26 cellular contexts compared by ENCODE assay signal in the genomic region with DNA sequence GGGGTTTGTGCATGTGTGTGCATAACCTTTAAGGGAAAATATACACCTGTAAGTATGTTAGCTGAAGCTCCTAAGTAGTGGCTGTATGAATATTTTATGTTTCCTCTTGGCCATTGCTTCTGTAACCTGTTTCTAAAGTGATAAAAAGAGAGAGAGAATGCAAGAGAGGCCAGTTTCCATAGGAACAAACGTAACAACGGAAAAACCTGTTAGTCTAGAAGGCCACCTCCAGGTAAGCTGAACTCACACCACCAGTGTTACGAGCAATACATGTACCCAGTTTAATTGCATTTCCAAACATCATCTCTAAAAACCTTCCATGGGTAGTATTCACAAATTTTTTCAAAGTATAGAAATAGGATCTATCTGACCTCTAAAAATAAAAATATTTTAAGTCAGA.
A peak's percentile ranks its signal among the peaks of the same experiment; 100 is the strongest.
DNase-seq lines count a peak whose midpoint lies in the region; ATAC-seq, FAIRE-seq and TF ChIP-seq lines count a peak whose summit lies in the region.
"Had no signal": no experiment of that assay in that cellular context is flagged by ENCODE, and none has a peak within 500 bp of the region (broad histone marks: within the 10 kb centered on the region; RNA-seq: fewer than 3 reads in every experiment).

No MANE protein-coding gene starts in this region.

- H3K4me3 ChIP-seq in bronchial epithelial cell (ENCODE audit: low read depth, low read length) (no peak overlapping the region), mucosa of descending colon (no peak overlapping the region)
- H3K4me3 ChIP-seq: GM12878, thyroid gland had no signal

- FAIRE-seq in bronchial epithelial cell (lab: Jason Lieb, UNC), result no peak
- FAIRE-seq: GM12878, keratinocyte had no signal

- DNase-seq in DMS79 treated with DMSO at 0.1 percent for 48 hours (lab: John Stamatoyannopoulos, UW), result peak; percentile 49
- peak; percentile 5 for DNase-seq in NCI-H1048 (lab: John Stamatoyannopoulos, UW)
- peak; percentile 12 for DNase-seq in bronchial epithelial cell (ENCODE audit: low read depth)
- peak in 1 of 3 donors; percentile 27 for DNase-seq in mucosa of descending colon
- no peak for DNase-seq in NK-92 (lab: John Stamatoyannopoulos, UW; ENCODE audit: unreplicated experiment)
- DNase-seq: activated CD4-positive, alpha-beta T cell treated with anti-CD3 and anti-CD28 coated beads for 1 hour; activated naive CD8-positive, alpha-beta T cell treated with anti-CD3 and anti-CD28 coated beads for 36 hours; AML-193; COR-L47; endodermal cell; GF-D8; glutamatergic neuron; IMR-90; mesenchymal stem cell; naive thymus-derived CD8-positive, alpha-beta T cell; NCI-H2081 treated with DMSO at 0.1 percent for 48 hours; RPMI8226; stimulated activated naive CD4-positive, alpha-beta T cell treated with Interleukin-2 at 50 U/mL for 16 hours; T-helper 9 cell; thyroid gland had no signal

- peak; percentile 88 for ATAC-seq in mucosa of descending colon
- ATAC-seq in GM21737 (IDR thresholded peaks at IDR 0.05; ENCODE audit: unreplicated experiment), result no peak
- no peak for ATAC-seq in GM21367 (IDR thresholded peaks at IDR 0.05; ENCODE audit: unreplicated experiment)
- ATAC-seq: activated T-helper 17 cell treated with anti-CD3 and anti-CD28 coated beads, Interleukin-2, amount 50 U/mL, for 72 hours; GM12878; naive thymus-derived CD8-positive, alpha-beta T cell; SK-N-SH treated with all-trans-retinoic acid at 6 μM for 48 hours had no signal

- H3K4me1 ChIP-seq in mucosa of descending colon (ENCODE audit: low read depth), result no peaks in the 10 kb centered on the region
- H3K4me1 ChIP-seq: thyroid gland had no signal

- TF ChIP-seq CTCF in bronchial epithelial cell (IDR thresholded peaks at IDR 0.05; ENCODE audit: insufficient read depth, low read length, severe bottlenecking), result no peak
- TF ChIP-seq CTCF in mucosa of descending colon (IDR thresholded peaks at IDR 0.05), result no peak

- intact Hi-C loops in mucosa of descending colon (cut with DNase I, micrococcal nuclease), result no loop called here

- H3K9me3 ChIP-seq in mucosa of descending colon, result no peaks in the 10 kb centered on the region
- H3K9me3 ChIP-seq: thyroid gland had no signal

- H3K27me3 ChIP-seq in bronchial epithelial cell (ENCODE audit: control insufficient read depth, insufficient read depth, low read length), result no peaks in the 10 kb centered on the region
- H3K27me3 ChIP-seq: thyroid gland had no signal

- H3K36me3 ChIP-seq in bronchial epithelial cell (ENCODE audit: control insufficient read depth, insufficient read depth, low read length), result no peaks in the 10 kb centered on the region
- H3K36me3 ChIP-seq in mucosa of descending colon (ENCODE audit: low read depth), result no peaks in the 10 kb centered on the region
- H3K36me3 ChIP-seq: thyroid gland had no signal
